10 cellular contexts compared by ENCODE assay signal in genomic region chr12:54286042-54286931, GRCh38. TPM values are rescaled to one million over a fixed set of nuclear protein-coding genes. Genes with fewer than 3 reads are reported as not detected.
DNase-seq lines count a peak whose midpoint lies in the region; ATAC-seq, FAIRE-seq and TF ChIP-seq lines count a peak whose summit lies in the region.
"Had no signal": no experiment of that assay in that cellular context is flagged by ENCODE, and none has a peak within 500 bp of the region (broad histone marks: within the 10 kb centered on the region; RNA-seq: fewer than 3 reads in every experiment).

No MANE protein-coding gene starts in this region.

- H3K27ac ChIP-seq in H1 (ENCODE audit: low read depth, low read length) (no peak overlapping the region), neutrophil (peak overlapping the region; percentile 79)

- no peak overlapping the region for H3K56ac ChIP-seq in H1 (replicated peaks; ENCODE audit: insufficient read length, low read depth, low read length)

- H3K4me1 ChIP-seq in Loucy (ENCODE audit: insufficient read depth, low read length, poor library complexity, severe bottlenecking) (peaks cover 35% of the 10 kb centered on the region), H1 (replicated peaks in 1 of 4; ENCODE audit: control insufficient read depth in 3 of 4, insufficient read depth in 4 of 4, low read length in 3 of 4) (peaks cover 0 to 7% (median 3%) of the 10 kb centered on the region in 4 experiments; a peak in 5 of 7 replicates), neutrophil (ENCODE audit: control insufficient read depth in 1 of 2, insufficient read depth in 1 of 2, low read depth in 1 of 2, low read length in 1 of 2) (peaks cover 93 to 98% of the 10 kb centered on the region in 2 experiments)

- POLR2A ChIA-PET in H1 (lab: Charles Lee; ENCODE audit: partially characterized antibody): interaction anchor here (0.5 to 15.0 kb wide), 31 partner anchors 8 to 897 kb away, joined by 3 to 1006 read pairs (median 12); partner anchors contain the start of genes CBX5, COPZ1, HNRNPA1 and NFE2

- H3K23me2 ChIP-seq in H1 (ENCODE audit: low read depth, low read length): peaks cover 8% of the 10 kb centered on the region

- peak; percentile 62 for DNase-seq in DMS 273 (lab: John Stamatoyannopoulos, UW; ENCODE audit: unreplicated experiment)
- no peak for DNase-seq in DMS 273 treated with DMSO at 0.1 percent for 48 hours (lab: John Stamatoyannopoulos, UW)
- DNase-seq in H1 (ENCODE audit: low read depth in 1 of 2, low spot score in 2 of 2): no peak
- no peak for DNase-seq in NCI-H1105 treated with DMSO at 0.1 percent for 48 hours (lab: John Stamatoyannopoulos, UW)
- DNase-seq in OCI-M2 (lab: John Stamatoyannopoulos, UW; ENCODE audit: unreplicated experiment): no peak
- DNase-seq: Peyer's patch had no signal

- ATAC-seq in GM19452 (IDR thresholded peaks at IDR 0.05; ENCODE audit: unreplicated experiment): no peak

- peaks cover 90% of the 10 kb centered on the region for H3K79me2 ChIP-seq in Loucy (ENCODE audit: insufficient read depth, low read length)
- H3K79me2 ChIP-seq in H1 (ENCODE audit: control insufficient read depth in 1 of 2, insufficient read depth in 2 of 2, low read length in 2 of 2): peaks cover 2 to 31% of the 10 kb centered on the region in 2 experiments; a peak in 3 of 4 replicates

- H4K5ac ChIP-seq in H1 (ENCODE audit: insufficient read length, low read depth, low read length): no peak overlapping the region

- H3K9me2 ChIP-seq in Loucy (replicated peaks; ENCODE audit: low read depth, low read length): no peaks in the 10 kb centered on the region

- no peak overlapping the region for H2BK5ac ChIP-seq in H1 (ENCODE audit: low read depth, low read length)

- H2BK20ac ChIP-seq in H1 (ENCODE audit: low read length): no peak overlapping the region

- CTCF ChIA-PET in H1 (lab: Charles Lee; ENCODE audit: partially characterized antibody): interaction anchor here (0.5 to 2.4 kb wide), 20 partner anchors 7 to 107 kb away, joined by 3 to 14 read pairs (median 4); partner anchors contain the start of genes COPZ1 and NFE2

- no peak overlapping the region for H3K23ac ChIP-seq in H1 (ENCODE audit: insufficient read length)

- 89% methylated on average over 10 of the region's 10 CpGs; no CpG with 5 or more reads in 1 of the 2 experiments for WGBS in H1 (ENCODE audit: extremely low coverage in 1 of 2, insufficient coverage in 1 of 2, insufficient read length in 1 of 2, insufficient replicate concordance in 2 of 2, low coverage in 1 of 2, low lambda C conversion rate in 2 of 2, missing lambda C conversion rate in 1 of 2), 2 experiments

- no peak overlapping the region for H3K14ac ChIP-seq in H1 (ENCODE audit: insufficient read length)

- TF ChIP-seq CTCF in Loucy (conservative IDR thresholded peaks at IDR 0.05; ENCODE audit: low read length) (no peak), H1 (IDR thresholded peaks at IDR 0.05; ENCODE audit: control extremely low read depth in 1 of 3, insufficient read depth in 1 of 3, low read depth in 1 of 3, low read length in 3 of 3) (no peak), neutrophil (IDR thresholded peaks at IDR 0.05) (no peak)

- H3K27me3 ChIP-seq in Loucy (ENCODE audit: insufficient read depth, low read length, poor library complexity, severe bottlenecking): peaks cover 11% of the 10 kb centered on the region
- no peaks in the 10 kb centered on the region for H3K27me3 ChIP-seq in H1 (replicated peaks in 1 of 4; ENCODE audit: control insufficient read depth in 3 of 4, extremely low read depth in 1 of 4, insufficient read depth in 3 of 4, low read length in 3 of 4)
- no peaks in the 10 kb centered on the region for H3K27me3 ChIP-seq in neutrophil
- H3K27me3 ChIP-seq: Peyer's patch had no signal

- TF ChIP-seq POLR2A in H1 (IDR thresholded peaks at IDR 0.05; ENCODE audit: control extremely low read depth in 1 of 2, low read depth in 2 of 2, low read length in 2 of 2): peak; percentile 93 to 96

- H4K91ac ChIP-seq in H1 (replicated peaks; ENCODE audit: insufficient read length, low read length): no peak overlapping the region

- H3K4me3 ChIP-seq in Loucy (ENCODE audit: low read length, poor library complexity, severe bottlenecking) (peak overlapping the region; percentile 76), H1 (ENCODE audit: extremely low read depth in 1 of 4, insufficient read depth in 2 of 4, low read depth in 3 of 4, low read length in 4 of 4) (no peak overlapping the region), neutrophil (ENCODE audit: low read depth in 1 of 2, low read length in 1 of 2) (no peak overlapping the region)

- no peak for TF ChIP-seq RAD21 in H1 (IDR thresholded peaks at IDR 0.05 in 1 of 2, conservative IDR thresholded peaks at IDR 0.05 in 1 of 2; ENCODE audit: low read depth in 2 of 2, low read length in 2 of 2)

- no peaks in the 10 kb centered on the region for H3K79me1 ChIP-seq in H1 (ENCODE audit: low read depth, low read length)

- no peak for FAIRE-seq in H1 (lab: Jason Lieb, UNC)
- FAIRE-seq: A204.1 had no signal

- no peak overlapping the region for H2BK15ac ChIP-seq in H1 (ENCODE audit: low read length)

- H2BK12ac ChIP-seq in H1 (ENCODE audit: low read depth, low read length): no peak overlapping the region

- no peak overlapping the region for H3K4ac ChIP-seq in H1 (replicated peaks; ENCODE audit: insufficient read length, low read depth, low read length)

- H2BK120ac ChIP-seq in H1 (replicated peaks; ENCODE audit: low read depth, low read length): no peak overlapping the region

- TF ChIP-seq EP300 in H1 (IDR thresholded peaks at IDR 0.05; ENCODE audit: borderline replicate concordance in 1 of 2, low read depth in 2 of 2, low read length in 2 of 2): no peak

- H2AFZ ChIP-seq in Loucy (ENCODE audit: low read length) (no peak overlapping the region), H1 (ENCODE audit: low read length) (no peak overlapping the region)

- H4K20me1 ChIP-seq in Loucy (ENCODE audit: insufficient read depth, low read length, poor library complexity, severe bottlenecking): peaks cover 79% of the 10 kb centered on the region
- peaks cover 18 to 21% of the 10 kb centered on the region in 2 experiments for H4K20me1 ChIP-seq in H1 (replicated peaks in 1 of 2; ENCODE audit: control insufficient read depth in 1 of 2, insufficient read depth in 2 of 2, low read length in 2 of 2)

- H3K4me2 ChIP-seq in Loucy (ENCODE audit: low read depth, low read length, poor library complexity, severe bottlenecking) (peak overlapping the region; percentile 96), H1 (ENCODE audit: insufficient read depth in 1 of 2, low read depth in 2 of 2, low read length in 2 of 2) (peak overlapping the region; percentile 9 to 37; a peak in 2 of 4 replicates)

- H2AK5ac ChIP-seq in H1 (ENCODE audit: low read depth, low read length): no peak overlapping the region

- peaks cover 77% of the 10 kb centered on the region for H3K36me3 ChIP-seq in Loucy (ENCODE audit: insufficient read depth, low read length)
- peaks cover 43 to 71% (median 58%) of the 10 kb centered on the region in 4 experiments for H3K36me3 ChIP-seq in H1 (ENCODE audit: control insufficient read depth in 2 of 4, insufficient read depth in 4 of 4, low read length in 3 of 4)
- H3K36me3 ChIP-seq in neutrophil: peaks cover 91% of the 10 kb centered on the region

- H3K9me3 ChIP-seq in Loucy (ENCODE audit: insufficient read depth, low read depth, low read length): no peaks in the 10 kb centered on the region
- H3K9me3 ChIP-seq in H1 (ENCODE audit: insufficient read depth in 2 of 2, low read depth in 1 of 2, low read length in 1 of 2): no peaks in the 10 kb centered on the region
- no peaks in the 10 kb centered on the region for H3K9me3 ChIP-seq in neutrophil
- H3K9me3 ChIP-seq: Peyer's patch had no signal

- H3K9ac ChIP-seq in Loucy (ENCODE audit: low read depth, low read length, poor library complexity, severe bottlenecking) (peak overlapping the region; percentile 93), H1 (replicated peaks in 1 of 4; ENCODE audit: extremely low read depth in 1 of 4, low read depth in 3 of 4, low read length in 3 of 4) (no peak overlapping the region)

- no peak overlapping the region for H3K18ac ChIP-seq in H1 (ENCODE audit: extremely low read depth, low read length)

- peak overlapping the region; percentile 47 for H4K8ac ChIP-seq in H1 (ENCODE audit: extremely low read depth, insufficient read depth, low read length)

- H3F3A ChIP-seq in Loucy (ENCODE audit: low read depth): peaks cover 47% of the 10 kb centered on the region

RNA-seq across cellular contexts. Expression of gene HNRNPA1, which starts 5.8 kb away (rescaled TPM):
- total RNA-seq in H1 (2021; fragmentation: NEBNext Ultra II Directional; extraction: Animal tissue kit (Norgen Biotek cat#: 25700)): 2,738 and 2,756 TPM in 2 replicates
- polyA plus RNA-seq in H1 (2011; rRNA removed): 645 and 835 TPM in 2 replicates
- polyA plus RNA-seq in H1 (2011; cell fraction: cytosol; rRNA removed): 1,857 TPM
- 829 TPM for polyA plus RNA-seq in H1 (2011; cell fraction: nucleus; rRNA removed)
- 3,527 to 3,732 TPM (median 3,691 TPM) in 4 replicates for polyA plus RNA-seq in H1 (2012, experiment 1 of 2)
- 538 TPM for polyA plus RNA-seq in H1 (2012, experiment 2 of 2)
- 2,134 TPM for polyA plus RNA-seq in H1 (2013, experiment 1 of 2)
- polyA plus RNA-seq in H1 (2013, experiment 2 of 2): 2,146 TPM
- polyA minus RNA-seq in H1 (2011; rRNA and poly(A)+ RNA removed): 697 and 783 TPM in 2 replicates
- polyA minus RNA-seq in H1 (2011; cell fraction: cytosol; rRNA and poly(A)+ RNA removed): 622 TPM
- polyA minus RNA-seq in H1 (2011; cell fraction: nucleus; rRNA and poly(A)+ RNA removed): 916 TPM

RNA-seq across cellular contexts. Expression of gene CBX5, which starts 6.4 kb away (rescaled TPM):
- 217 and 231 TPM in 2 replicates for total RNA-seq in H1 (2021; fragmentation: NEBNext Ultra II Directional; extraction: Animal tissue kit (Norgen Biotek cat#: 25700))
- polyA plus RNA-seq in H1 (2011; rRNA removed): 35.4 and 62.4 TPM in 2 replicates
- polyA plus RNA-seq in H1 (2011; cell fraction: cytosol; rRNA removed): 52.0 TPM
- polyA plus RNA-seq in H1 (2011; cell fraction: nucleus; rRNA removed): 21.4 TPM
- 44.8 to 102 TPM (median 55.1 TPM) in 4 replicates for polyA plus RNA-seq in H1 (2012, experiment 1 of 2)
- polyA plus RNA-seq in H1 (2012, experiment 2 of 2): 7.4 TPM
- 74.7 TPM for polyA plus RNA-seq in H1 (2013, experiment 1 of 2)
- polyA plus RNA-seq in H1 (2013, experiment 2 of 2): 75.0 TPM
- polyA minus RNA-seq in H1 (2011; rRNA and poly(A)+ RNA removed): 216 and 244 TPM in 2 replicates
- 117 TPM for polyA minus RNA-seq in H1 (2011; cell fraction: cytosol; rRNA and poly(A)+ RNA removed)
- 68.3 TPM for polyA minus RNA-seq in H1 (2011; cell fraction: nucleus; rRNA and poly(A)+ RNA removed)

RNA-seq across cellular contexts. Expression of gene NFE2, which starts 14.5 kb away (rescaled TPM):
- 1.4 and 2.0 TPM in 2 replicates for total RNA-seq in H1 (2021; fragmentation: NEBNext Ultra II Directional; extraction: Animal tissue kit (Norgen Biotek cat#: 25700))
- 6.1 and 8.3 TPM in 2 replicates for polyA plus RNA-seq in H1 (2011; rRNA removed)
- polyA plus RNA-seq in H1 (2011; cell fraction: cytosol; rRNA removed): 6.2 TPM
- polyA plus RNA-seq in H1 (2011; cell fraction: nucleus; rRNA removed): 8.8 TPM
- polyA plus RNA-seq in H1 (2012, experiment 1 of 2): 2.8 to 4.8 TPM (median 3.9 TPM) in 4 replicates
- polyA plus RNA-seq in H1 (2012, experiment 2 of 2): 5.1 TPM
- polyA plus RNA-seq in H1 (2013, experiment 1 of 2): 1.5 TPM
- 1.4 TPM for polyA plus RNA-seq in H1 (2013, experiment 2 of 2)
- polyA minus RNA-seq in H1 (2011; rRNA and poly(A)+ RNA removed): 4.6 and 6.3 TPM in 2 replicates
- polyA minus RNA-seq in H1 (2011; cell fraction: cytosol; rRNA and poly(A)+ RNA removed): 3.5 TPM
- polyA minus RNA-seq in H1 (2011; cell fraction: nucleus; rRNA and poly(A)+ RNA removed): 2.8 TPM
- total RNA-seq: Peyer's patch had no signal

RNA-seq across cellular contexts. Expression of gene COPZ1, which starts 38.6 kb away (rescaled TPM):
- 94.2 and 103 TPM in 2 replicates for total RNA-seq in H1 (2021; fragmentation: NEBNext Ultra II Directional; extraction: Animal tissue kit (Norgen Biotek cat#: 25700))
- polyA plus RNA-seq in H1 (2011; rRNA removed): 88.2 and 133 TPM in 2 replicates
- 103 TPM for polyA plus RNA-seq in H1 (2011; cell fraction: cytosol; rRNA removed)
- 56.0 TPM for polyA plus RNA-seq in H1 (2011; cell fraction: nucleus; rRNA removed)
- 114 to 158 TPM (median 123 TPM) in 4 replicates for polyA plus RNA-seq in H1 (2012, experiment 1 of 2)
- 287 TPM for polyA plus RNA-seq in H1 (2012, experiment 2 of 2)
- 73.3 TPM for polyA plus RNA-seq in H1 (2013, experiment 1 of 2)
- 80.0 TPM for polyA plus RNA-seq in H1 (2013, experiment 2 of 2)
- polyA minus RNA-seq in H1 (2011; rRNA and poly(A)+ RNA removed): 71.3 and 86.2 TPM in 2 replicates
- 68.3 TPM for polyA minus RNA-seq in H1 (2011; cell fraction: cytosol; rRNA and poly(A)+ RNA removed)
- 27.2 TPM for polyA minus RNA-seq in H1 (2011; cell fraction: nucleus; rRNA and poly(A)+ RNA removed)
